In the genomic region with DNA sequence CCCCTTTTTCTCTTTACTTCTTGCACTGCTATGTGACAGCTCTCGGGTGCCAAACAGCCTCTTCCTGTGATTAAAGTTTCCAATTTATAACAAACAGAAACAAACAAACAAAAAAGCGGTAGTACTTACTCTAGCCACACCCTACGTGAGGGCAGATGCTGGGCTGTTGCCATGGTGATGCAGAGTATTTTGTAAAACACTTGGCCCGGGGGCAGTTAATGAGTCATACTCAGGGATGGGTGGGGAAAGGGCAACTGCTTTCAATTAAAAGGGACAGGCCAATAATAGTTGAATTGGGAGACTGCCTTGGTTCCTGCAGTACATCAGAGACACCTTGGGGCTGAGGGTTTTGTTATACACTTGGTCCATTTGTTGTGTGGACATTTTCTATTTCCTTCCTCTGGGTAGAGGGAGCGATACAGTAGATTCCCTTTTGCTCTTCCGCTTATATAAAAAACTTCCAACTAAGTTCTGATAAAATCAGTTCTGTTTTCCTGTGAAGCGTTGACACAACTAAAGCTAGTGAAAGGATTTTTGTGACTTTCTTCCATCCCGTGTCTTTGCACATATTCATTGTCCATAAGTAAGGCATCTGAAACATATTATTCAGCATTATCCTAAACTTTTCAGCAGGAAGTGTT, we compare ENCODE assay signal across 8 cellular contexts. TPM values are rescaled to one million over a fixed set of nuclear protein-coding genes. Genes with fewer than 3 reads are reported as not detected.
A peak's percentile ranks its signal among the peaks of the same experiment; 100 is the strongest.
DNase-seq lines count a peak whose midpoint lies in the region; ATAC-seq and TF ChIP-seq lines count a peak whose summit lies in the region.

No MANE protein-coding gene starts in this region.

- H3K4me3 ChIP-seq in epithelial cell of esophagus (ENCODE audit: low read length) = no peak overlapping the region

- peak overlapping the region in 2 of 8 donors; percentile 10 to 15 for H3K4me3 Mint-ChIP-seq in naive B cell
- H3K4me3 Mint-ChIP-seq in stimulated activated naive B cell treated with anti-CD40 and anti-IgM and Interleukin-4, amounts not matched to agents 10 μg/mL and 1 μg/mL and 100 μg/mL, for 72 hours = no peak overlapping the region

- H3K36me3 Mint-ChIP-seq in naive B cell = no peaks in the 10 kb centered on the region
- no peaks in the 10 kb centered on the region for H3K36me3 Mint-ChIP-seq in stimulated activated naive B cell treated with anti-CD40 and anti-IgM and Interleukin-4, amounts not matched to agents 10 μg/mL and 1 μg/mL and 100 μg/mL, for 72 hours

- H3K27me3 Mint-ChIP-seq in naive B cell = peaks cover 18 to 47% (median 22%) of the 10 kb centered on the region in 3 donors
- H3K27me3 Mint-ChIP-seq in stimulated activated naive B cell treated with anti-CD40 and anti-IgM and Interleukin-4, amounts not matched to agents 10 μg/mL and 1 μg/mL and 100 μg/mL, for 72 hours = peaks cover 4 to 13% of the 10 kb centered on the region in 2 donors

- H3K9me3 Mint-ChIP-seq in naive B cell = no peaks in the 10 kb centered on the region
- H3K9me3 Mint-ChIP-seq in stimulated activated naive B cell treated with anti-CD40 and anti-IgM and Interleukin-4, amounts not matched to agents 10 μg/mL and 1 μg/mL and 100 μg/mL, for 72 hours = no peaks in the 10 kb centered on the region

- H3K4me1 Mint-ChIP-seq in naive B cell = peaks cover 3 to 12% (median 11%) of the 10 kb centered on the region in 3 donors
- peaks cover 11 to 18% of the 10 kb centered on the region in 2 donors for H3K4me1 Mint-ChIP-seq in stimulated activated naive B cell treated with anti-CD40 and anti-IgM and Interleukin-4, amounts not matched to agents 10 μg/mL and 1 μg/mL and 100 μg/mL, for 72 hours

- peak; percentile 10 for TF ChIP-seq CTCF in epithelial cell of esophagus (IDR thresholded peaks at IDR 0.05; ENCODE audit: insufficient read depth, low read depth, low read length, missing control alignments)

- DNase-seq in NCI-H510A treated with DMSO at 0.1 percent for 48 hours (lab: John Stamatoyannopoulos, UW) = peak; percentile 8
- DNase-seq in NCI-H510A (lab: John Stamatoyannopoulos, UW) = no peak
- peak; percentile 7 for DNase-seq in NK-92 (lab: John Stamatoyannopoulos, UW; ENCODE audit: unreplicated experiment)
- DNase-seq in activated CD8-positive, alpha-beta memory T cell treated with anti-CD3 and anti-CD28 coated beads for 24 hours = peak; percentile 77
- DNase-seq in epithelial cell of esophagus (ENCODE audit: low read depth) = peak; percentile 95
- DNase-seq in naive B cell = peak; percentile 55
- peak; percentile 57 for DNase-seq in stimulated activated naive B cell treated with anti-CD40 and anti-IgM and Interleukin-4, amounts not matched to agents 10 μg/mL and 1 μg/mL and 100 μg/mL, for 72 hours

- H3K27ac Mint-ChIP-seq in naive B cell = peak overlapping the region in 5 of 6 donors; percentile 32 to 93 (median 62)
- peak overlapping the region; percentile 56 for H3K27ac Mint-ChIP-seq in stimulated activated naive B cell treated with anti-CD40 and anti-IgM and Interleukin-4, amounts not matched to agents 10 μg/mL and 1 μg/mL and 100 μg/mL, for 72 hours

- ATAC-seq in naive B cell (ENCODE audit: low read depth in 2 of 2) = peak; percentile 95 to 96
- peak; percentile 64 to 80 for ATAC-seq in stimulated activated naive B cell treated with anti-CD40 and anti-IgM and Interleukin-4, amounts not matched to agents 10 μg/mL and 1 μg/mL and 100 μg/mL, for 72 hours (replicated peaks)
- no peak for ATAC-seq in HG03378 (IDR thresholded peaks at IDR 0.05; ENCODE audit: unreplicated experiment)

RNA-seq across cellular contexts. Expression of gene THEM4, which starts 36.5 kb away (rescaled TPM):
- 10 to 100 TPM in 2 of 6 donors, 1 to 10 TPM in 4; 6.6 to 11.9 (median 8.1) TPM for polyA plus RNA-seq in naive B cell (ENCODE audit: low read depth in 6 of 6)

RNA-seq across cellular contexts. Expression of gene S100A10, which starts 47.8 kb away (rescaled TPM):
- polyA plus RNA-seq in naive B cell (ENCODE audit: low read depth in 6 of 6) = 100 to 1,000 TPM; 115 to 209 (median 180) TPM
